Comparison of ENCODE assay signal across 23 cellular contexts in genomic region chr13:20848203-20848602, GRCh38.
"Had no signal": no experiment of that assay in that cellular context is flagged by ENCODE, and none has a peak within 500 bp of the region (broad histone marks: within the 10 kb centered on the region; RNA-seq: fewer than 3 reads in every experiment).

No MANE protein-coding gene starts in this region.

- H3K4me3 Mint-ChIP-seq: activated naive CD8-positive, alpha-beta T cell treated with anti-CD3 and anti-CD28 coated beads for 36 hours; activated T-helper 17 cell treated with anti-CD3 and anti-CD28 coated beads, Interleukin-2, amount 50 U/mL, for 72 hours; naive B cell; neural crest cell; stimulated activated naive CD8-positive, alpha-beta T cell treated with anti-CD3 and anti-CD28 coated beads, Interleukin-15, amount 100 ng/mL, for 72 hours had no signal

- H3K27ac Mint-ChIP-seq: activated naive CD8-positive, alpha-beta T cell treated with anti-CD3 and anti-CD28 coated beads for 36 hours; activated T-helper 17 cell treated with anti-CD3 and anti-CD28 coated beads, Interleukin-2, amount 50 U/mL, for 72 hours; naive B cell; stimulated activated naive CD8-positive, alpha-beta T cell treated with anti-CD3 and anti-CD28 coated beads, Interleukin-15, amount 100 ng/mL, for 72 hours had no signal

- H3K27ac ChIP-seq: body of pancreas, dorsolateral prefrontal cortex, epithelial cell of prostate, suprapubic skin, transverse colon, vagina, WERI-Rb-1 had no signal

- H3K4me1 ChIP-seq: body of pancreas, suprapubic skin, vagina had no signal

- H3K4me1 Mint-ChIP-seq: activated T-helper 17 cell treated with anti-CD3 and anti-CD28 coated beads, Interleukin-2, amount 50 U/mL, for 72 hours; stimulated activated naive CD8-positive, alpha-beta T cell treated with anti-CD3 and anti-CD28 coated beads, Interleukin-15, amount 100 ng/mL, for 72 hours had no signal

- H3K9me3 Mint-ChIP-seq: activated naive CD8-positive, alpha-beta T cell treated with anti-CD3 and anti-CD28 coated beads for 36 hours; activated T-helper 17 cell treated with anti-CD3 and anti-CD28 coated beads, Interleukin-2, amount 50 U/mL, for 72 hours; naive B cell; neural crest cell; stimulated activated naive CD8-positive, alpha-beta T cell treated with anti-CD3 and anti-CD28 coated beads, Interleukin-15, amount 100 ng/mL, for 72 hours had no signal

- ATAC-seq: activated T-helper 17 cell treated with anti-CD3 and anti-CD28 coated beads, Interleukin-2, amount 50 U/mL, for 72 hours; body of pancreas; stimulated activated naive CD8-positive, alpha-beta T cell treated with anti-CD3 and anti-CD28 coated beads, Interleukin-15, amount 100 ng/mL, for 72 hours had no signal

- H3K4me3 ChIP-seq: body of pancreas, dorsolateral prefrontal cortex, right atrium auricular region, smooth muscle cell, suprapubic skin, transverse colon, vagina had no signal

- DNase-seq: activated CD4-positive, alpha-beta T cell treated with anti-CD3 and anti-CD28 coated beads for 1 hour; activated naive CD4-positive, alpha-beta T cell; activated naive CD8-positive, alpha-beta T cell treated with anti-CD3 and anti-CD28 coated beads for 36 hours; amniotic stem cell; body of pancreas; central memory CD4-positive, alpha-beta T cell; dorsolateral prefrontal cortex; foreskin fibroblast; hypothalamus; islet precursor cell; mammary epithelial cell; naive B cell; stimulated activated CD4-positive, alpha-beta T cell treated with anti-CD3 and anti-CD28 coated beads, Interleukin-4, amount 100 ng/mL, for 1 hour; stimulated activated naive CD8-positive, alpha-beta T cell treated with anti-CD3 and anti-CD28 coated beads, Interleukin-15, amount 100 ng/mL, for 72 hours; transverse colon; WERI-Rb-1 had no signal

- H3K36me3 Mint-ChIP-seq: naive B cell had no signal

- H3K27me3 ChIP-seq: body of pancreas, dorsolateral prefrontal cortex, right atrium auricular region, suprapubic skin, transverse colon, vagina had no signal

- H3K27me3 Mint-ChIP-seq: activated naive CD8-positive, alpha-beta T cell treated with anti-CD3 and anti-CD28 coated beads for 36 hours; activated T-helper 17 cell treated with anti-CD3 and anti-CD28 coated beads, Interleukin-2, amount 50 U/mL, for 72 hours; naive B cell; stimulated activated naive CD8-positive, alpha-beta T cell treated with anti-CD3 and anti-CD28 coated beads, Interleukin-15, amount 100 ng/mL, for 72 hours had no signal

- H3K36me3 ChIP-seq: right atrium auricular region, transverse colon, vagina had no signal
